Comparison of ENCODE assay signal across 14 cellular contexts in genomic region chr20:43465625-43465943, GRCh38.
"Had no signal": no experiment of that assay in that cellular context is flagged by ENCODE, and none has a peak within 500 bp of the region (broad histone marks: within the 10 kb centered on the region; RNA-seq: fewer than 3 reads in every experiment).

No MANE protein-coding gene starts in this region.

- H3K27me3 ChIP-seq: neutrophil, tibial nerve, vagina had no signal

- DNase-seq: activated CD4-positive, alpha-beta T cell treated with anti-CD3 and anti-CD28 coated beads for 4 hours; activated naive CD4-positive, alpha-beta T cell treated with anti-CD3 and anti-CD28 coated beads, Interleukin-2, amount 50 U/mL, for 16 hours; erythroblast; left colon; retina; substantia nigra; T-cell; T1000 had no signal

- H2AFZ ChIP-seq: parathyroid adenoma had no signal

- H3K9ac ChIP-seq: parathyroid adenoma had no signal

- H3K4me1 ChIP-seq: parathyroid adenoma had no signal

- H3K4me3 ChIP-seq: lung, tibial nerve, vagina had no signal

- H3K9me3 Mint-ChIP-seq: stimulated activated memory B cell treated with anti-CD40 and anti-IgM and Interleukin-4, amounts not matched to agents 10 μg/mL and 1 μg/mL and 100 μg/mL, for 72 hours; T-cell had no signal

- H3K27ac Mint-ChIP-seq: stimulated activated memory B cell treated with anti-CD40 and anti-IgM and Interleukin-4, amounts not matched to agents 10 μg/mL and 1 μg/mL and 100 μg/mL, for 72 hours; T-cell had no signal

- ATAC-seq: left colon; stimulated activated memory B cell treated with anti-CD40 and anti-IgM and Interleukin-4, amounts not matched to agents 10 μg/mL and 1 μg/mL and 100 μg/mL, for 72 hours; T-cell had no signal

- H3K27ac ChIP-seq: neutrophil, parathyroid adenoma, tibial nerve, vagina had no signal

- H3K9me3 ChIP-seq: neutrophil, tibial nerve, vagina had no signal

- H3K4me3 Mint-ChIP-seq: stimulated activated memory B cell treated with anti-CD40 and anti-IgM and Interleukin-4, amounts not matched to agents 10 μg/mL and 1 μg/mL and 100 μg/mL, for 72 hours; T-cell had no signal

- H3K27me3 Mint-ChIP-seq: stimulated activated memory B cell treated with anti-CD40 and anti-IgM and Interleukin-4, amounts not matched to agents 10 μg/mL and 1 μg/mL and 100 μg/mL, for 72 hours; T-cell had no signal
